ENCODE assay signal across 20 cellular contexts in the genomic region with DNA sequence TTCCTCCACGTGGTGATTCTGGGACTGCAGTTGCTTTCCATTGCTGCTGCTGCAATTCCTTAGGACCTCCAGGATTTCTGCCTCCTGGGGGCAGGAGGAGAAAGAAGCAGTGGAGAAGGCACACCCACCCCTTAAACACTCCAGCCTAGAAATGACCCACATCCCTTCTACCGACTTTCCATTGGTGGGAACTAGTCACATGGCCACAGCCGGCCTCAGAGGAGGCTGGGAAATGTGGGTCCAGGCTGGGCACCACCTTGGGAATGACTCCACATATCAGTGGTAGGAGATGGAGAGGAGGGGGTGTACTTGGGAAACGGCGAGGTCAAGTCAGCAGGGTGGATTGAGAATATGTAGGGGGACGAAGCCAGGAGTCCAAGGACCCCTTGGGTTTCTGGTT.
DNase-seq lines count a peak whose midpoint lies in the region; ATAC-seq, FAIRE-seq and TF ChIP-seq lines count a peak whose summit lies in the region.
"Had no signal": no experiment of that assay in that cellular context is flagged by ENCODE, and none has a peak within 500 bp of the region (broad histone marks: within the 10 kb centered on the region; RNA-seq: fewer than 3 reads in every experiment).

No MANE protein-coding gene starts in this region.

- H3K9me1 ChIP-seq in K562 (ENCODE audit: control insufficient read depth, insufficient read depth, low read length), result no peaks in the 10 kb centered on the region

- no peak overlapping the region for H3K27ac ChIP-seq in K562 (ENCODE audit: extremely low read depth, low read depth, low read length)
- peak overlapping the region; percentile 67 for H3K27ac ChIP-seq in muscle layer of colon (ENCODE audit: low read depth, low read length)
- H3K27ac ChIP-seq in stomach smooth muscle (ENCODE audit: low read length), result peak overlapping the region; percentile 90
- H3K27ac ChIP-seq in caudate nucleus (ENCODE audit: low read depth, low read length), result no peak overlapping the region
- H3K27ac ChIP-seq: RWPE1 had no signal

- in situ Hi-C loops in K562 (cut with MboI), result no loop called here

- TF ChIP-seq POLR2A in K562 (conservative IDR thresholded peaks at IDR 0.05), result no peak

- peak; percentile 22 for DNase-seq in H7
- peak in 3 of 4 experiments; percentile 21 to 48 (median 31) for DNase-seq in K562 (ENCODE audit: extremely low read depth in 1 of 4, low spot score in 3 of 4)
- no peak for DNase-seq in stimulated activated CD8-positive, alpha-beta memory T cell treated with anti-CD3 and anti-CD28 coated beads, Interleukin-4, amount 100 ng/mL, for 48 hours
- DNase-seq in mesenteric fat pad (ENCODE audit: low spot score), result no peak
- no peak for DNase-seq in NCI-H446 (lab: John Stamatoyannopoulos, UW)
- no peak for DNase-seq in caudate nucleus (lab: John Stamatoyannopoulos, UW)
- DNase-seq: 8988T, DMS79, NCI-H1105 treated with DMSO at 0.1 percent for 48 hours, NCI-H1694 treated with DMSO at 0.1 percent for 48 hours, NCI-H2227 treated with DMSO at 0.1 percent for 48 hours, NCI-H524, PC-3, SIG-M5 had no signal

- POLR2A ChIA-PET in K562 (lab: Yijun Ruan, JAX), result interaction anchor here (0.6 kb wide), 1 partner anchor 75 kb away, joined by 3 read pairs; no protein-coding TSS in a partner anchor

- no peak overlapping the region for H3K4me2 ChIP-seq in K562 (ENCODE audit: insufficient read depth, low read length)
- H3K4me2 ChIP-seq: GM23338 had no signal

- no peak for TF ChIP-seq RAD21 in K562 (CRISPR knock-in tag; conservative IDR thresholded peaks at IDR 0.05 in 1 of 2, IDR thresholded peaks at IDR 0.05 in 1 of 2)

- H3K79me2 ChIP-seq in K562 (ENCODE audit: control insufficient read depth, insufficient read depth, low read length), result no peaks in the 10 kb centered on the region

- intact Hi-C loops in K562 (cut with micrococcal nuclease), result no loop called here

- TF ChIP-seq CTCF in K562 (IDR thresholded peaks at IDR 0.05 in 2 of 3, conservative IDR thresholded peaks at IDR 0.05 in 1 of 3; ENCODE audit: insufficient read depth in 2 of 3, low read depth in 1 of 3, low read length in 3 of 3), result no peak

- H3K4me1 ChIP-seq in K562 (replicated peaks in 1 of 2; ENCODE audit: control insufficient read depth in 2 of 2, insufficient read depth in 2 of 2, low read length in 2 of 2) (no peaks in the 10 kb centered on the region; a peak in 1 of 5 replicates), muscle layer of colon (ENCODE audit: insufficient read depth, low read length) (peaks cover 63% of the 10 kb centered on the region), stomach smooth muscle (ENCODE audit: control insufficient read depth, insufficient read depth, low read length) (peaks cover 84% of the 10 kb centered on the region)

- WGBS in K562 (ENCODE audit: insufficient coverage, low coverage, missing lambda C conversion rate), result 1% methylated on average over 6 of the region's 6 CpGs

- H3K36me3 ChIP-seq in H7 (replicated peaks; ENCODE audit: control insufficient read depth, insufficient read depth, low read length) (no peaks in the 10 kb centered on the region), K562 (ENCODE audit: control insufficient read depth, insufficient read depth, low read length) (no peaks in the 10 kb centered on the region), muscle layer of colon (ENCODE audit: insufficient read depth, low read length) (no peaks in the 10 kb centered on the region), stomach smooth muscle (ENCODE audit: control insufficient read depth in 2 of 2, insufficient read depth in 2 of 2, low read length in 2 of 2) (no peaks in the 10 kb centered on the region)

- H3K27me3 ChIP-seq in H7 (ENCODE audit: control insufficient read depth, insufficient read depth, low read length) (no peaks in the 10 kb centered on the region), K562 (ENCODE audit: control insufficient read depth in 2 of 2, insufficient read depth in 2 of 2, low read length in 2 of 2) (peaks cover 5 to 22% of the 10 kb centered on the region in 2 experiments; a peak in 3 of 5 replicates), muscle layer of colon (ENCODE audit: control insufficient read depth in 1 of 2, insufficient read depth in 2 of 2, low read length in 2 of 2) (no peaks in the 10 kb centered on the region), stomach smooth muscle (ENCODE audit: control insufficient read depth in 1 of 2, insufficient read depth in 2 of 2, low read length in 2 of 2) (no peaks in the 10 kb centered on the region)

- no peak overlapping the region for H3K4me3 ChIP-seq in H7 (ENCODE audit: insufficient read depth, low read depth, low read length)
- H3K4me3 ChIP-seq in K562, result no peak overlapping the region
- H3K4me3 ChIP-seq in muscle layer of colon (ENCODE audit: low read depth in 1 of 2, low read length in 2 of 2), result no peak overlapping the region
- peak overlapping the region in 1 of 2 donors; percentile 4 for H3K4me3 ChIP-seq in stomach smooth muscle (ENCODE audit: low read length in 2 of 2)
- H3K4me3 ChIP-seq: GM23338 had no signal

- no peaks in the 10 kb centered on the region for H4K20me1 ChIP-seq in K562 (replicated peaks; ENCODE audit: control insufficient read depth, insufficient read depth, low read length)

- H3K9ac ChIP-seq in K562 (ENCODE audit: insufficient read depth in 1 of 2, low read depth in 2 of 2, low read length in 2 of 2) (no peak overlapping the region), muscle layer of colon (ENCODE audit: low read length) (no peak overlapping the region), stomach smooth muscle (ENCODE audit: low read length in 2 of 2) (no peak overlapping the region)

- no TSS peak for BruUV-seq in K562 (replicated peaks; lab: Mats Ljungman, UMichigan)

- TF ChIP-seq EP300 in K562 (IDR thresholded peaks at IDR 0.05; ENCODE audit: low read length), result no peak

- H2AFZ ChIP-seq in K562 (ENCODE audit: low read depth, low read length), result no peak overlapping the region
- H2AFZ ChIP-seq: GM23338 had no signal

- FAIRE-seq in K562 (lab: Jason Lieb, UNC), result no peak
- FAIRE-seq: GM19239 had no signal

- CTCF ChIA-PET in K562 (lab: Yijun Ruan, JAX; ENCODE audit: low intra/inter-chr PET ratio), result no interaction called here

- ATAC-seq in K562, result no peak; the same call in 2 of the 3 replicates
- ATAC-seq: GM23338, HCT116, PC-3 had no signal

- H3K9me3 ChIP-seq in K562 (replicated peaks; ENCODE audit: control insufficient read depth, insufficient read depth, low read depth, low read length), result no peaks in the 10 kb centered on the region
- no peaks in the 10 kb centered on the region for H3K9me3 ChIP-seq in muscle layer of colon (ENCODE audit: low read length)
- H3K9me3 ChIP-seq in stomach smooth muscle (ENCODE audit: control insufficient read depth in 2 of 2, low read length in 2 of 2), result no peaks in the 10 kb centered on the region

TF ChIP-seq in K562, 482 proteins besides CTCF, POLR2A, EP300 and RAD21 (continues in another document):
- no peak for TF ChIP-seq HCFC1 (IDR thresholded peaks at IDR 0.05; ENCODE audit: low read depth, low read length)
- TF ChIP-seq NFYB (IDR thresholded peaks at IDR 0.05; ENCODE audit: extremely low read depth, insufficient read length), result peak; percentile 8
- TF ChIP-seq SMAD1 (IDR thresholded peaks at IDR 0.05; ENCODE audit: low read depth, low read length, partially characterized antibody), result no peak
- TF ChIP-seq RAD51 (IDR thresholded peaks at IDR 0.05; ENCODE audit: borderline replicate concordance, low read depth), result peak; percentile 43; the same call in 1 of the 2 replicates
- peak; percentile 76 for TF ChIP-seq USF2 (CRISPR knock-in tag; IDR thresholded peaks at IDR 0.05)

Comparison
In these comparisons a context has a peak if more than half of its experiments do, and no peak if none do; other contexts are left out.
1. DNase-seq: peak in H7 (single experiment) and K562 (3 of 4); none in stimulated activated CD8-positive, alpha-beta memory T cell treated with anti-CD3 and anti-CD28 coated beads, Interleukin-4, amount 100 ng/mL, for 48 hours (single experiment), mesenteric fat pad (single experiment), NCI-H446 (0 of 2) and caudate nucleus (0 of 61).
2. H3K27ac ChIP-seq: peak in muscle layer of colon (single experiment) and stomach smooth muscle (single experiment); none in K562 (single experiment) and caudate nucleus (single experiment).